ENCODE assay signal across 9 cellular contexts in the genomic region with DNA sequence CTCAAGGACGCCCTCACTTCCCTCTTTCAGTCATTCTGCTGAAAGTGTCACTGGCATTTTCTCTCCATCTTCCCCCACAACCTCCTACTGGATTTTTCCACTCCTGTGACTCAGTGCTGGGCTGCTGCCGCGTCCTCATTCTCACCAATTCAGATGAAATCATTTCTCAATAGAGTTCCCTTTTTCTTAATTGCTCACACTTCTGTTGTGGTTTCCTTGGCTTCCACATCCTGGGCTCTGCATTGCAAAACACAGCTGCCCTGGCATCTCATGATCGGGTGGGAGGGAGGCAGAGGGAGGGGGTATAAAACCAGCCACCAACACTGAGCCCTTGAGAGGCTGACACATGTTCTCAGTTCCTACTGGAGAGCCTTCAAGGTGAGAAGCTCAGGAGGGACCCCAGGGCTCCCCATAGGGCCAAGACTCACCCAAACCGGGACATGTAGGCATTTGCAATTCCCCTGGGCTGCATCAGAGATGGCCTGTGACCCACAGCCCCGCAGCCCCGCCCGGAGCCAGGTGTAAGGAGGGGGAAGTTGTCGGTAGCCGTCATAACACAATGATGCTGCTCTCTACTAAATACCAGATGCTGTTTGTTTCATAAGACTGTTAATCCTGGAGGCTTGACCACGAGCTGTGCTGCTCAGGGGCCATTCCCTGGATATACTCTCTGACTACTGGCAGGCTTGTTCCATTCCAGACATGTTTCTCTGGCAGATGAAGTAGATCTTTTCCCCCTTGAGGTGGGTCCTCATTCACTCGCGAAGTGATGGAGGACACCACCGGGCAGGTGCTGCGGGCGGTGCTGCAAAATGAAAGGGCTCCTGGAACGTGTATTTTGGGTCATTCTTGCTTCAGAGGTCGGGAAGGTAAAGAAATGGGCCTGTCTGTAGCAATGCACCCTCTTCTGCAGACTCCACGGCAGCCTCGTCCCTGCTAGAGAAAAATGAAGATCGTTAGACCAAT.
DNase-seq lines count a peak whose midpoint lies in the region; ATAC-seq and TF ChIP-seq lines count a peak whose summit lies in the region.
"Had no signal": no experiment of that assay in that cellular context is flagged by ENCODE, and none has a peak within 500 bp of the region (broad histone marks: within the 10 kb centered on the region; RNA-seq: fewer than 3 reads in every experiment).

No MANE protein-coding gene starts in this region.

- peaks cover 8% of the 10 kb centered on the region for H3K4me1 ChIP-seq in mucosa of descending colon (ENCODE audit: low read depth)

- peaks cover 68% of the 10 kb centered on the region for H3K4me1 Mint-ChIP-seq in activated CD4-positive, alpha-beta T cell treated with anti-CD3 and anti-CD28 coated beads for 36 hours
- H3K4me1 Mint-ChIP-seq in central memory CD8-positive, alpha-beta T cell = peaks cover 68% of the 10 kb centered on the region

- peak overlapping the region; percentile 59 for H3K4me3 Mint-ChIP-seq in activated CD4-positive, alpha-beta T cell treated with anti-CD3 and anti-CD28 coated beads for 36 hours
- peak overlapping the region; percentile 68 for H3K4me3 Mint-ChIP-seq in central memory CD8-positive, alpha-beta T cell
- H3K4me3 Mint-ChIP-seq: neural crest cell had no signal

- no peaks in the 10 kb centered on the region for H3K36me3 ChIP-seq in mucosa of descending colon (ENCODE audit: low read depth)

- H3K27me3 Mint-ChIP-seq in activated CD4-positive, alpha-beta T cell treated with anti-CD3 and anti-CD28 coated beads for 36 hours = no peaks in the 10 kb centered on the region
- H3K27me3 Mint-ChIP-seq in central memory CD8-positive, alpha-beta T cell = no peaks in the 10 kb centered on the region

- intact Hi-C loops in activated CD4-positive, alpha-beta T cell treated with anti-CD3 and anti-CD28 coated beads for 36 hours (cut with DNase I, micrococcal nuclease) = loop anchor here (1.0 to 10.0 kb wide), 5 partner anchors 17 to 350 kb away; a partner anchor contains a TSS
- intact Hi-C loops in mucosa of descending colon (cut with DNase I, micrococcal nuclease) = no loop called here

- POLR2A ChIA-PET in activated CD4-positive, alpha-beta T cell treated with anti-CD3 and anti-CD28 coated beads for 36 hours (lab: Charles Lee) = interaction anchor here (0.6 to 4.0 kb wide), 3 partner anchors 15 to 73 kb away, joined by 3 to 60 read pairs (median 7); no protein-coding TSS in a partner anchor

- H3K9me3 Mint-ChIP-seq in activated CD4-positive, alpha-beta T cell treated with anti-CD3 and anti-CD28 coated beads for 36 hours (ENCODE audit: low read depth) = peaks cover 3% of the 10 kb centered on the region
- H3K9me3 Mint-ChIP-seq in central memory CD8-positive, alpha-beta T cell = no peaks in the 10 kb centered on the region

- H3K36me3 Mint-ChIP-seq in activated CD4-positive, alpha-beta T cell treated with anti-CD3 and anti-CD28 coated beads for 36 hours (ENCODE audit: low read depth) = peaks cover 67% of the 10 kb centered on the region
- H3K36me3 Mint-ChIP-seq in central memory CD8-positive, alpha-beta T cell (ENCODE audit: insufficient read depth) = peaks cover 67% of the 10 kb centered on the region

- peak; percentile 78 for DNase-seq in AG08395 (ENCODE audit: low spot score)
- DNase-seq in activated CD4-positive, alpha-beta T cell treated with anti-CD3 and anti-CD28 coated beads for 36 hours = peak; percentile 88
- peak; percentile 55 to 70 for DNase-seq in central memory CD8-positive, alpha-beta T cell (ENCODE audit: low spot score in 2 of 2)
- peak in 1 of 3 donors; percentile 35 for DNase-seq in mucosa of descending colon
- peak; percentile 15 to 67 (median 44) for DNase-seq in stimulated activated naive CD4-positive, alpha-beta T cell (lab: John Stamatoyannopoulos, UW)
- no peak for DNase-seq in iPS-NIHi7 (ENCODE audit: extremely low spot score)

- no peak for TF ChIP-seq CTCF in mucosa of descending colon (IDR thresholded peaks at IDR 0.05)

- ATAC-seq in GM19463 (IDR thresholded peaks at IDR 0.05; ENCODE audit: unreplicated experiment) (peak; percentile 56), HG03575 (IDR thresholded peaks at IDR 0.05; ENCODE audit: extremely low read depth, insufficient number of reproducible peaks, low FRiP score, unreplicated experiment) (peak; percentile 37), mucosa of descending colon (peak; percentile 57)
- peak; percentile 82 for ATAC-seq in activated CD4-positive, alpha-beta T cell treated with anti-CD3 and anti-CD28 coated beads for 36 hours
- peak; percentile 77 for ATAC-seq in central memory CD8-positive, alpha-beta T cell (replicated peaks; ENCODE audit: extremely low read depth, poor library complexity, severe bottlenecking)

- no peaks in the 10 kb centered on the region for H3K9me3 ChIP-seq in mucosa of descending colon

- peak overlapping the region; percentile 90 for H3K27ac Mint-ChIP-seq in activated CD4-positive, alpha-beta T cell treated with anti-CD3 and anti-CD28 coated beads for 36 hours
- peak overlapping the region; percentile 73 for H3K27ac Mint-ChIP-seq in central memory CD8-positive, alpha-beta T cell (ENCODE audit: low read depth)

- no peak overlapping the region for H3K4me3 ChIP-seq in mucosa of descending colon

- CTCF ChIA-PET in activated CD4-positive, alpha-beta T cell treated with anti-CD3 and anti-CD28 coated beads for 36 hours (lab: Charles Lee) = interaction anchor here (1.1 to 5.7 kb wide), 8 partner anchors 12 to 159 kb away, joined by 3 to 47 read pairs (median 6); no protein-coding TSS in a partner anchor

Comparison
In these comparisons a context has a peak if more than half of its experiments do, and no peak if none do; other contexts are left out.
1. intact Hi-C loops: an anchor here in activated CD4-positive, alpha-beta T cell treated with anti-CD3 and anti-CD28 coated beads for 36 hours (1.0 to 10.0 kb wide); none called in mucosa of descending colon.